ENCODE assay signal across 10 cellular contexts in the genomic region with DNA sequence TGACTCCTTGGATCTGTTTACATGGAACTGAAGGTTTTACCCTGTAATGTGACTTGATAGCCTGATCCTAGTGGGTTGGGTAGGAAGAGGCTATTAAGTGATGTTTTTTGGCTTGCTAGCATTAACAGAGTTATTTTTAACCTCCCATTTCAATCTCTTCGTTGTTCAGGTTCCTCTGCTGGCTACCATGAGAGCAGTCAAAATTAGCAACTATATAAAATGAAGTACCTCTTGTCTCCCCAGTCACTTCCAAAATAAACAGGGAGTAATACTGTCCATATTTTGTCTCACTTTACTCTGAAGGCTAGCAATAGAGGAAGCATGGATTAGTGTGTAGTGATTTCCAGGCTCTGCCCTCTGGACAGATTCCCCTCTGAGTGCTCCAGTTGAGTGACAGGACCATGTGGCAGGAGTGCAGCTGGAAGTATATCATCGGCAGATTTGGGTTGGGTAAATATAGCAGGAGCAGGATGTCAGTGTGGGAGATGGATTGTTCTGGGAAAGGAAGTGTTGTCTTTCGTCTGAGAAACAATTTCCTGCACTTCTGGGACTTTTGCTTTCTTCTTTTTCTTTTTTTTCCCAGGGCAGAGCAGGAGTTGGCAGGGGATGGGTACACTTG. TPM values are rescaled to one million over a fixed set of nuclear protein-coding genes. Genes with fewer than 3 reads are reported as not detected.
A peak's percentile ranks its signal among the peaks of the same experiment; 100 is the strongest.
DNase-seq lines count a peak whose midpoint lies in the region; ATAC-seq and TF ChIP-seq lines count a peak whose summit lies in the region.
"Had no signal": no experiment of that assay in that cellular context is flagged by ENCODE, and none has a peak within 500 bp of the region (broad histone marks: within the 10 kb centered on the region; RNA-seq: fewer than 3 reads in every experiment).

No MANE protein-coding gene starts in this region.

- no peak overlapping the region for H3K9ac ChIP-seq in mammary epithelial cell (ENCODE audit: insufficient read depth, low read length)

- peak overlapping the region; percentile 71 for H3K4me2 ChIP-seq in mammary epithelial cell (ENCODE audit: insufficient read depth, low read depth, low read length)

- peaks cover 40 to 46% of the 10 kb centered on the region in 2 donors for H3K36me3 Mint-ChIP-seq in CD14-positive monocyte

- H3K4me3 Mint-ChIP-seq in CD14-positive monocyte: no peak overlapping the region

- no peak for TF ChIP-seq CTCF in CD14-positive monocyte (IDR thresholded peaks at IDR 0.05)
- no peak for TF ChIP-seq CTCF in mammary epithelial cell (conservative IDR thresholded peaks at IDR 0.05 in 1 of 2, IDR thresholded peaks at IDR 0.05 in 1 of 2; ENCODE audit: extremely low read depth in 1 of 2, insufficient read depth in 1 of 2, low read depth in 1 of 2, low read length in 2 of 2)

- no peak for DNase-seq in CD14-positive monocyte (ENCODE audit: low spot score)
- DNase-seq in NCI-H1694 (lab: John Stamatoyannopoulos, UW): peak; percentile 29
- DNase-seq in mammary epithelial cell: no peak
- no peak for DNase-seq in effector CD4-positive, alpha-beta T cell

- peak overlapping the region; percentile 6 for H3K27ac ChIP-seq in mammary epithelial cell (ENCODE audit: insufficient read depth, low read depth, low read length)
- H3K27ac ChIP-seq in mesodermal cell (ENCODE audit: low read depth, low read length, severe bottlenecking): peak overlapping the region; percentile 85

- H3K4me1 ChIP-seq in mammary epithelial cell (ENCODE audit: insufficient read depth, low read length) (peaks cover 43% of the 10 kb centered on the region), mesodermal cell (ENCODE audit: control insufficient read depth, insufficient read depth, low read length, poor library complexity, severe bottlenecking) (peaks cover 14% of the 10 kb centered on the region)

- dilution Hi-C loops in mammary epithelial cell (cut with HindIII; ENCODE audit: low sequenced_read_pairs): loop anchor here (5.0 to 10.0 kb wide), 2 partner anchors 56 to 72 kb away; a partner anchor contains a TSS

- peaks cover 22% of the 10 kb centered on the region for H3K4me1 Mint-ChIP-seq in CD14-positive monocyte

- H4K20me1 ChIP-seq in mammary epithelial cell (ENCODE audit: insufficient read depth, low read length): no peaks in the 10 kb centered on the region

- peak overlapping the region in 1 of 3 experiments; percentile 18 for H3K4me3 ChIP-seq in mammary epithelial cell (replicated peaks in 1 of 3; ENCODE audit: insufficient read depth in 1 of 3, low read depth in 2 of 3, low read length in 3 of 3)
- H3K4me3 ChIP-seq in mesodermal cell (ENCODE audit: extremely low read depth, insufficient read depth, low read length, poor library complexity, severe bottlenecking): no peak overlapping the region

- CTCF ChIA-PET in mammary epithelial cell (lab: Charles Lee; ENCODE audit: low non-redundant PET): no interaction called here

- BruUV-seq in mammary epithelial cell (replicated peaks; lab: Mats Ljungman, UMichigan): no TSS peak

- peak overlapping the region; percentile 11 for H2AFZ ChIP-seq in mammary epithelial cell (ENCODE audit: low read depth, low read length)

- H3K27ac Mint-ChIP-seq in CD14-positive monocyte: peak overlapping the region in 5 of 7 donors; percentile 8 to 83 (median 60)

- H3K9me3 ChIP-seq in mammary epithelial cell (replicated peaks; ENCODE audit: insufficient read depth, low read length) (no peaks in the 10 kb centered on the region), mesodermal cell (ENCODE audit: control insufficient read depth, low read length) (no peaks in the 10 kb centered on the region)

- peaks cover 3% of the 10 kb centered on the region for H3K36me3 ChIP-seq in mammary epithelial cell (ENCODE audit: insufficient read depth, low read length)
- H3K36me3 ChIP-seq in mesodermal cell (ENCODE audit: control insufficient read depth, insufficient read depth, low read length): peaks cover 22% of the 10 kb centered on the region

- ATAC-seq in HG02973 (IDR thresholded peaks at IDR 0.05; ENCODE audit: unreplicated experiment) (no peak), GM19324 (IDR thresholded peaks at IDR 0.05; ENCODE audit: low FRiP score, unreplicated experiment) (no peak), HG03139 (IDR thresholded peaks at IDR 0.05; ENCODE audit: unreplicated experiment) (no peak)

- H3K9me3 Mint-ChIP-seq in CD14-positive monocyte: no peaks in the 10 kb centered on the region

- intact Hi-C loops in CD14-positive monocyte (cut with micrococcal nuclease) (no loop called here), mammary epithelial cell (cut with micrococcal nuclease) (no loop called here)

- H3K79me2 ChIP-seq in mammary epithelial cell (ENCODE audit: insufficient read depth, low read length): peaks cover 86% of the 10 kb centered on the region

- in situ Hi-C loops in mammary epithelial cell (cut with MboI; ENCODE audit: low sequenced_read_pairs in 2 of 2): loop anchor here in 1 of 2 donors (5.0 kb wide), 1 partner anchor 33 kb away; a partner anchor contains a TSS

- no peaks in the 10 kb centered on the region for H3K27me3 ChIP-seq in mammary epithelial cell (ENCODE audit: insufficient read depth, low read length)

- no peaks in the 10 kb centered on the region for H3K27me3 Mint-ChIP-seq in CD14-positive monocyte (ENCODE audit: low read depth in 3 of 3)

- 6% methylated on average over 3 of the region's 3 CpGs for WGBS in mammary epithelial cell (ENCODE audit: low coverage, missing lambda C conversion rate)
- 40% methylated on average over 2 of the region's 3 CpGs; no CpG with 5 or more reads in 1 of the 2 experiments for WGBS in mesodermal cell (ENCODE audit: insufficient coverage in 2 of 2), 2 experiments

RNA-seq across cellular contexts. Expression of a gene that starts 35.2 kb away (rescaled TPM):
- 10 to 100 TPM in 1 of 2 donors, 1 to 10 TPM in 1; 4.2 to 11.9 TPM for polyA plus RNA-seq in CD14-positive monocyte
- 10 to 100 TPM; 37.8 to 49.4 TPM for total RNA-seq in mammary epithelial cell
- polyA plus RNA-seq in mammary epithelial cell: 24.0 TPM
- 99.3 TPM for polyA minus RNA-seq in mammary epithelial cell
- 48.0 TPM for polyA plus RNA-seq in mesodermal cell (2013, experiment 1 of 2)
- polyA plus RNA-seq in mesodermal cell (2013, experiment 2 of 2): 45.4 TPM

RNA-seq across cellular contexts. Expression of a gene that starts 39.2 kb away (rescaled TPM):
- not detected for polyA plus RNA-seq in CD14-positive monocyte
- total RNA-seq in mammary epithelial cell: not detected
- not detected for polyA plus RNA-seq in mammary epithelial cell
- not detected for polyA minus RNA-seq in mammary epithelial cell
- 4.1 TPM for polyA plus RNA-seq in mesodermal cell (2013, experiment 1 of 2)
- 4.1 TPM for polyA plus RNA-seq in mesodermal cell (2013, experiment 2 of 2)
- total RNA-seq: SK-MEL-5, subcutaneous adipose tissue had no signal

RNA-seq across cellular contexts. Expression of a gene that starts 54.4 kb away (rescaled TPM):
- polyA plus RNA-seq in CD14-positive monocyte: 1 to 10 TPM; 2.2 to 3.2 TPM
- under 1 TPM; 0.17 to 0.45 TPM for total RNA-seq in mammary epithelial cell
- polyA plus RNA-seq in mammary epithelial cell: 1.2 TPM
- 15.7 TPM for polyA minus RNA-seq in mammary epithelial cell
- 0.70 TPM for polyA plus RNA-seq in mesodermal cell (2013, experiment 1 of 2)
- 0.30 TPM for polyA plus RNA-seq in mesodermal cell (2013, experiment 2 of 2)
